28 cellular contexts compared by ENCODE assay signal in the genomic region with DNA sequence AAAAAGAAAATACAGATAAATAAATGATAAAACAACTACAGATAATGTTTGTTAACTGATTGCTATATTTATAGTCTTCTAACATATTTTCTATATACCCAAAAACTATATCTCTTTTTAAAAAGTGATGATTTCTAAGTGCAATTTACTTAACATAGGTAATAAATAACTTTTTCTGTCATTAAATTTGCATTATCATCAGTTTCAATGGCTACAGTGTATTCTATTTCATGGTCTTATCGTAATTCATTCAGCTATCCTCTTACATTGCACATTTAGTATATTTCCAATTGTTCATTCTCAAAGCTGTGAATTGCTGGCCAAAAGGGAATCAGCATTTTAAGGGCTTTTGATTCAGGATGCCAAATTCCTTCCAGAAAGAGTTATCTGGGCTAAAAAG. TPM values are rescaled to one million over a fixed set of nuclear protein-coding genes. Genes with fewer than 3 reads are reported as not detected.
A peak's percentile ranks its signal among the peaks of the same experiment; 100 is the strongest.
DNase-seq lines count a peak whose midpoint lies in the region; ATAC-seq and TF ChIP-seq lines count a peak whose summit lies in the region.
"Had no signal": no experiment of that assay in that cellular context is flagged by ENCODE, and none has a peak within 500 bp of the region (broad histone marks: within the 10 kb centered on the region; RNA-seq: fewer than 3 reads in every experiment).

No MANE protein-coding gene starts in this region.

- peaks cover 24% of the 10 kb centered on the region for H3K4me1 ChIP-seq in Loucy (ENCODE audit: insufficient read depth, low read length, poor library complexity, severe bottlenecking)
- H3K4me1 ChIP-seq in effector memory CD4-positive, alpha-beta T cell (ENCODE audit: control insufficient read depth, insufficient read depth, low read length, poor library complexity, severe bottlenecking) = peaks cover 15% of the 10 kb centered on the region

- H3K27me3 Mint-ChIP-seq in activated naive CD8-positive, alpha-beta T cell = no peaks in the 10 kb centered on the region
- no peaks in the 10 kb centered on the region for H3K27me3 Mint-ChIP-seq in activated naive CD8-positive, alpha-beta T cell treated with anti-CD3 and anti-CD28 coated beads for 36 hours
- peaks cover 25% of the 10 kb centered on the region for H3K27me3 Mint-ChIP-seq in endothelial cell (ENCODE audit: unreplicated experiment)

- peaks cover 30% of the 10 kb centered on the region for H3K4me1 Mint-ChIP-seq in activated naive CD8-positive, alpha-beta T cell (ENCODE audit: low read depth)
- H3K4me1 Mint-ChIP-seq in activated naive CD8-positive, alpha-beta T cell treated with anti-CD3 and anti-CD28 coated beads for 36 hours = peaks cover 22% of the 10 kb centered on the region
- peaks cover 19% of the 10 kb centered on the region for H3K4me1 Mint-ChIP-seq in endothelial cell (ENCODE audit: unreplicated experiment)

- TF ChIP-seq CTCF in Loucy (conservative IDR thresholded peaks at IDR 0.05; ENCODE audit: low read length) (no peak), endothelial cell (IDR thresholded peaks at IDR 0.05; ENCODE audit: unreplicated experiment) (no peak)

- no peaks in the 10 kb centered on the region for H3K9me2 ChIP-seq in Loucy (replicated peaks; ENCODE audit: low read depth, low read length)

- H3K9me3 ChIP-seq in Loucy (ENCODE audit: insufficient read depth, low read depth, low read length) = peaks cover 41% of the 10 kb centered on the region
- H3K9me3 ChIP-seq in effector memory CD4-positive, alpha-beta T cell (ENCODE audit: control insufficient read depth, low read length) = peaks cover 46% of the 10 kb centered on the region

- H3K4me2 ChIP-seq in Loucy (ENCODE audit: low read depth, low read length, poor library complexity, severe bottlenecking) = peak overlapping the region; percentile 89
- H3K4me2 ChIP-seq: GM23338, KMS-11 had no signal

- H3K36me3 ChIP-seq in Loucy (ENCODE audit: insufficient read depth, low read length) = peaks cover 47% of the 10 kb centered on the region; the same call in 1 of the 2 replicates
- peaks cover 64% of the 10 kb centered on the region for H3K36me3 ChIP-seq in effector memory CD4-positive, alpha-beta T cell (ENCODE audit: control insufficient read depth, insufficient read depth, low read length)

- H3K79me2 ChIP-seq in Loucy (ENCODE audit: insufficient read depth, low read length) = peaks cover 69% of the 10 kb centered on the region

- peaks cover 16% of the 10 kb centered on the region for H4K20me1 ChIP-seq in Loucy (ENCODE audit: insufficient read depth, low read length, poor library complexity, severe bottlenecking)

- no peak overlapping the region for H2AFZ ChIP-seq in Loucy (ENCODE audit: low read length)
- H2AFZ ChIP-seq: GM23338 had no signal

- H3K9ac ChIP-seq in Loucy (ENCODE audit: low read depth, low read length, poor library complexity, severe bottlenecking) = no peak overlapping the region
- H3K9ac ChIP-seq: KMS-11 had no signal

- H3K27ac Mint-ChIP-seq in activated naive CD8-positive, alpha-beta T cell = no peak overlapping the region
- no peak overlapping the region for H3K27ac Mint-ChIP-seq in activated naive CD8-positive, alpha-beta T cell treated with anti-CD3 and anti-CD28 coated beads for 36 hours
- no peak overlapping the region for H3K27ac Mint-ChIP-seq in endothelial cell (ENCODE audit: unreplicated experiment)
- H3K27ac Mint-ChIP-seq: CD8-positive, alpha-beta T cell; GM23338; H9 had no signal

- DNase-seq in activated naive CD8-positive, alpha-beta T cell treated with anti-CD3 and anti-CD28 coated beads for 36 hours = no peak
- no peak for DNase-seq in endothelial cell (ENCODE audit: low spot score)
- no peak for DNase-seq in effector memory CD4-positive, alpha-beta T cell
- no peak for DNase-seq in cerebellar cortex (ENCODE audit: low spot score)
- DNase-seq: ACHN; CD8-positive, alpha-beta T cell; DMS 273 treated with DMSO at 0.1 percent for 48 hours; DMS79; EL; GF-D8; H9; NCI-H1048; NCI-H1417; NCI-H1694; NCI-H2081; NCI-H226; NCI-H510A; NCI-H69; SHP77 had no signal

- H3F3A ChIP-seq in Loucy (ENCODE audit: low read depth) = no peaks in the 10 kb centered on the region

- H3K27me3 ChIP-seq in Loucy (ENCODE audit: insufficient read depth, low read length, poor library complexity, severe bottlenecking) = no peaks in the 10 kb centered on the region
- no peaks in the 10 kb centered on the region for H3K27me3 ChIP-seq in effector memory CD4-positive, alpha-beta T cell (replicated peaks; ENCODE audit: control insufficient read depth, insufficient read depth, low read length, poor library complexity, severe bottlenecking)

- peaks cover 22% of the 10 kb centered on the region for H3K9me3 Mint-ChIP-seq in activated naive CD8-positive, alpha-beta T cell (ENCODE audit: low read depth)
- peaks cover 67% of the 10 kb centered on the region for H3K9me3 Mint-ChIP-seq in activated naive CD8-positive, alpha-beta T cell treated with anti-CD3 and anti-CD28 coated beads for 36 hours
- peaks cover 69% of the 10 kb centered on the region for H3K9me3 Mint-ChIP-seq in endothelial cell (ENCODE audit: unreplicated experiment)

- H3K27ac ChIP-seq in effector memory CD4-positive, alpha-beta T cell (ENCODE audit: insufficient read depth, low read length, poor library complexity, severe bottlenecking) = no peak overlapping the region
- H3K27ac ChIP-seq: 22Rv1, KMS-11, RWPE1 had no signal

- peaks cover 65% of the 10 kb centered on the region for H3K36me3 Mint-ChIP-seq in activated naive CD8-positive, alpha-beta T cell
- H3K36me3 Mint-ChIP-seq in activated naive CD8-positive, alpha-beta T cell treated with anti-CD3 and anti-CD28 coated beads for 36 hours = peaks cover 89% of the 10 kb centered on the region
- H3K36me3 Mint-ChIP-seq in endothelial cell (ENCODE audit: low read depth, unreplicated experiment) = peaks cover 74% of the 10 kb centered on the region

- no peak for ATAC-seq in HG02763 (IDR thresholded peaks at IDR 0.05; ENCODE audit: unreplicated experiment)
- ATAC-seq: CD8-positive, alpha-beta T cell; GM23338; Panc1 had no signal

- peak overlapping the region; percentile 40 for H3K4me3 Mint-ChIP-seq in activated naive CD8-positive, alpha-beta T cell
- H3K4me3 Mint-ChIP-seq in activated naive CD8-positive, alpha-beta T cell treated with anti-CD3 and anti-CD28 coated beads for 36 hours = no peak overlapping the region
- H3K4me3 Mint-ChIP-seq in endothelial cell (ENCODE audit: unreplicated experiment) = peak overlapping the region; percentile 80
- H3K4me3 Mint-ChIP-seq: CD8-positive, alpha-beta T cell; GM23338; H9 had no signal

- H3K4me3 ChIP-seq in Loucy (ENCODE audit: low read length, poor library complexity, severe bottlenecking) = peak overlapping the region; percentile 90
- H3K4me3 ChIP-seq in effector memory CD4-positive, alpha-beta T cell (ENCODE audit: insufficient read depth, low read depth, low read length, poor library complexity, severe bottlenecking) = no peak overlapping the region
- H3K4me3 ChIP-seq: GM23338 had no signal

RNA-seq across cellular contexts. Expression of a gene that starts 3.6 kb away (rescaled TPM):
- total RNA-seq in activated naive CD8-positive, alpha-beta T cell treated with anti-CD3 and anti-CD28 coated beads for 36 hours = 10 to 100 TPM in 1 of 2 experiments, 1 to 10 TPM in 1; 9.9 to 10.2 TPM
- 7.7 TPM for total RNA-seq in endothelial cell (ENCODE audit: unreplicated experiment)

RNA-seq across cellular contexts. Expression of a gene that starts 32.8 kb away (rescaled TPM):
- not detected for total RNA-seq in activated naive CD8-positive, alpha-beta T cell treated with anti-CD3 and anti-CD28 coated beads for 36 hours
- not detected for total RNA-seq in endothelial cell (ENCODE audit: unreplicated experiment)
- total RNA-seq: CD8-positive, alpha-beta T cell; GM23338; H9; SK-MEL-5 had no signal

RNA-seq across cellular contexts. Expression of a gene that starts 48.4 kb away (rescaled TPM):
- total RNA-seq in activated naive CD8-positive, alpha-beta T cell treated with anti-CD3 and anti-CD28 coated beads for 36 hours = 1 to 10 TPM; 3.0 to 4.5 TPM
- 10.3 TPM for total RNA-seq in endothelial cell (ENCODE audit: unreplicated experiment)
